1 cellular context compared by ENCODE assay signal in the genomic region with DNA sequence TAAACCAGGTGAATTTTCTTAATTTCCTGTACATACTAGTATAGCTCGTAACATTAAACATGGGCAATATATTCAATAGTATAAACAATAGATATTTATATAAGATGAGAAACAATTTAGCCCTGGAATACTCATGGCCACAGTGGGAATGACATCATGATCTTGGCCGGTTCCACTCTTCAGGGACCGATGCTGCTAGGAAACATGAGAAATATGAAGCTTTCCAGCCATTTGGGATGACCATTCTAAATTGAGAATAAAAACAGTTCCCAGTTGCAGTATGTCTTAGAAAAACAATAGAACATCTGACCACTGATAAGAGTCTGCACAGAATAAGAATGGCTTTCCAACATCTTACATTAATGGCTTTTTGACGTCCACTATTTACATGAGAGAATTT.
TF ChIP-seq lines count a peak whose summit lies in the region.

No MANE protein-coding gene starts in this region.

TF ChIP-seq in SK-N-SH, 30 proteins besides CTCF, POLR2A, EP300 and RAD21 (continued from another document):
- TF ChIP-seq, protein P1, sequence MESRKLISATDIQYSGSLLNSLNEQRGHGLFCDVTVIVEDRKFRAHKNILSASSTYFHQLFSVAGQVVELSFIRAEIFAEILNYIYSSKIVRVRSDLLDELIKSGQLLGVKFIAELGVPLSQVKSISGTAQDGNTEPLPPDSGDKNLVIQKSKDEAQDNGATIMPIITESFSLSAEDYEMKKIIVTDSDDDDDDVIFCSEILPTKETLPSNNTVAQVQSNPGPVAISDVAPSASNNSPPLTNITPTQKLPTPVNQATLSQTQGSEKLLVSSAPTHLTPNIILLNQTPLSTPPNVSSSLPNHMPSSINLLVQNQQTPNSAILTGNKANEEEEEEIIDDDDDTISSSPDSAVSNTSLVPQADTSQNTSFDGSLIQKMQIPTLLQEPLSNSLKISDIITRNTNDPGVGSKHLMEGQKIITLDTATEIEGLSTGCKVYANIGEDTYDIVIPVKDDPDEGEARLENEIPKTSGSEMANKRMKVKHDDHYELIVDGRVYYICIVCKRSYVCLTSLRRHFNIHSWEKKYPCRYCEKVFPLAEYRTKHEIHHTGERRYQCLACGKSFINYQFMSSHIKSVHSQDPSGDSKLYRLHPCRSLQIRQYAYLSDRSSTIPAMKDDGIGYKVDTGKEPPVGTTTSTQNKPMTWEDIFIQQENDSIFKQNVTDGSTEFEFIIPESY (IDR thresholded peaks at IDR 0.05; ENCODE audit: borderline replicate concordance, low read depth): no peak
- TF ChIP-seq FOSL2 (IDR thresholded peaks at IDR 0.05; ENCODE audit: borderline replicate concordance, low read depth) (no peak), SIN3A (IDR thresholded peaks at IDR 0.05; ENCODE audit: borderline replicate concordance, low read depth, low read length) (no peak), FOXJ3 (CRISPR knock-in tag; IDR thresholded peaks at IDR 0.05) (no peak), RFX5 (IDR thresholded peaks at IDR 0.05; ENCODE audit: low read length) (no peak), TAF1 (IDR thresholded peaks at IDR 0.05; ENCODE audit: borderline replicate concordance, low read depth, low read length) (no peak)
TF ChIP-seq in SK-N-SH: peak in this region for 0.
